ENCODE assay signal across 2 cellular contexts in the genomic region with DNA sequence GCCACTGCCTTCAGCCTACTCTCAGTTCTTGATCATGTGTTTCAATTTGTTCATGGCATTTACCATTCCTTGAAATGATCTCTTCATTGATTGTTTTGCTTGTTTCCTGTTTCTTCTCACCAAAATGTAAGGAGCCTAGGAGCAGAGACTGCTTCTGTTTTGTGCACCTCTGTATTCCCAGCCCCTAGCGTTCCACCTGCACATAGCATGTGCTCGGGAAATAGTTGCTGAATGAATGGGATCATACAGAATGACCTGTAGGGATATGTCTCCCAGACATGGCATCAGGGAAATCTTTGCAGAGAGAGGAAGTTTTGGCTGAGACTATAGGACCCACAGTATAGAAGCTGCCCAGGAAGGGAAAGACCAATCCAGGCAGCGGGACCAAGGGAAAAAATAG.
TF ChIP-seq lines count a peak whose summit lies in the region.

No MANE protein-coding gene starts in this region.

TF ChIP-seq in SK-N-SH treated with all-trans-retinoic acid at 6 μM for 48 hours, 23 proteins besides CTCF, POLR2A, EP300 and RAD21:
- TF ChIP-seq, protein P1, sequence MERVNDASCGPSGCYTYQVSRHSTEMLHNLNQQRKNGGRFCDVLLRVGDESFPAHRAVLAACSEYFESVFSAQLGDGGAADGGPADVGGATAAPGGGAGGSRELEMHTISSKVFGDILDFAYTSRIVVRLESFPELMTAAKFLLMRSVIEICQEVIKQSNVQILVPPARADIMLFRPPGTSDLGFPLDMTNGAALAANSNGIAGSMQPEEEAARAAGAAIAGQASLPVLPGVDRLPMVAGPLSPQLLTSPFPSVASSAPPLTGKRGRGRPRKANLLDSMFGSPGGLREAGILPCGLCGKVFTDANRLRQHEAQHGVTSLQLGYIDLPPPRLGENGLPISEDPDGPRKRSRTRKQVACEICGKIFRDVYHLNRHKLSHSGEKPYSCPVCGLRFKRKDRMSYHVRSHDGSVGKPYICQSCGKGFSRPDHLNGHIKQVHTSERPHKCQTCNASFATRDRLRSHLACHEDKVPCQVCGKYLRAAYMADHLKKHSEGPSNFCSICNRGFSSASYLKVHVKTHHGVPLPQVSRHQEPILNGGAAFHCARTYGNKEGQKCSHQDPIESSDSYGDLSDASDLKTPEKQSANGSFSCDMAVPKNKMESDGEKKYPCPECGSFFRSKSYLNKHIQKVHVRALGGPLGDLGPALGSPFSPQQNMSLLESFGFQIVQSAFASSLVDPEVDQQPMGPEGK (CRISPR knock-in tag; IDR thresholded peaks at IDR 0.05; ENCODE audit: borderline replicate concordance): no peak
- TF ChIP-seq ZFP3 (CRISPR knock-in tag; IDR thresholded peaks at IDR 0.05) (no peak), ZNF70 (CRISPR knock-in tag; IDR thresholded peaks at IDR 0.05) (no peak), CSDC2 (CRISPR knock-in tag; IDR thresholded peaks at IDR 0.05) (no peak), OSR1 (CRISPR knock-in tag; IDR thresholded peaks at IDR 0.05) (no peak), ZFP30 (CRISPR knock-in tag; IDR thresholded peaks at IDR 0.05) (no peak), TCF4 (CRISPR knock-in tag; IDR thresholded peaks at IDR 0.05; ENCODE audit: borderline replicate concordance) (no peak), ZC3H10 (CRISPR knock-in tag; IDR thresholded peaks at IDR 0.05) (no peak), GLIS3 (CRISPR knock-in tag; IDR thresholded peaks at IDR 0.05) (no peak), PPARA (CRISPR knock-in tag; IDR thresholded peaks at IDR 0.05; ENCODE audit: borderline replicate concordance) (no peak), ESRRG (CRISPR knock-in tag; IDR thresholded peaks at IDR 0.05) (no peak), SNAI2 (CRISPR knock-in tag; IDR thresholded peaks at IDR 0.05) (no peak), ZNF565 (CRISPR knock-in tag; conservative IDR thresholded peaks at IDR 0.05; ENCODE audit: low read depth) (no peak), RARB (CRISPR knock-in tag; IDR thresholded peaks at IDR 0.05) (no peak), ISL1 (CRISPR knock-in tag; IDR thresholded peaks at IDR 0.05) (no peak), BACH2 (CRISPR knock-in tag; IDR thresholded peaks at IDR 0.05; ENCODE audit: borderline replicate concordance) (no peak), ZNF8 (CRISPR knock-in tag; IDR thresholded peaks at IDR 0.05) (no peak)
- TF ChIP-seq, protein P2, sequence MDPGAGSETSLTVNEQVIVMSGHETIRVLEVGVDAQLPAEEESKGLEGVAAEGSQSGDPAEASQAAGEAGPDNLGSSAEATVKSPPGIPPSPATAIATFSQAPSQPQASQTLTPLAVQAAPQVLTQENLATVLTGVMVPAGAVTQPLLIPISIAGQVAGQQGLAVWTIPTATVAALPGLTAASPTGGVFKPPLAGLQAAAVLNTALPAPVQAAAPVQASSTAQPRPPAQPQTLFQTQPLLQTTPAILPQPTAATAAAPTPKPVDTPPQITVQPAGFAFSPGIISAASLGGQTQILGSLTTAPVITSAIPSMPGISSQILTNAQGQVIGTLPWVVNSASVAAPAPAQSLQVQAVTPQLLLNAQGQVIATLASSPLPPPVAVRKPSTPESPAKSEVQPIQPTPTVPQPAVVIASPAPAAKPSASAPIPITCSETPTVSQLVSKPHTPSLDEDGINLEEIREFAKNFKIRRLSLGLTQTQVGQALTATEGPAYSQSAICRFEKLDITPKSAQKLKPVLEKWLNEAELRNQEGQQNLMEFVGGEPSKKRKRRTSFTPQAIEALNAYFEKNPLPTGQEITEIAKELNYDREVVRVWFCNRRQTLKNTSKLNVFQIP (CRISPR knock-in tag; IDR thresholded peaks at IDR 0.05; ENCODE audit: borderline replicate concordance, low read depth): no peak
- TF ChIP-seq, protein P3, sequence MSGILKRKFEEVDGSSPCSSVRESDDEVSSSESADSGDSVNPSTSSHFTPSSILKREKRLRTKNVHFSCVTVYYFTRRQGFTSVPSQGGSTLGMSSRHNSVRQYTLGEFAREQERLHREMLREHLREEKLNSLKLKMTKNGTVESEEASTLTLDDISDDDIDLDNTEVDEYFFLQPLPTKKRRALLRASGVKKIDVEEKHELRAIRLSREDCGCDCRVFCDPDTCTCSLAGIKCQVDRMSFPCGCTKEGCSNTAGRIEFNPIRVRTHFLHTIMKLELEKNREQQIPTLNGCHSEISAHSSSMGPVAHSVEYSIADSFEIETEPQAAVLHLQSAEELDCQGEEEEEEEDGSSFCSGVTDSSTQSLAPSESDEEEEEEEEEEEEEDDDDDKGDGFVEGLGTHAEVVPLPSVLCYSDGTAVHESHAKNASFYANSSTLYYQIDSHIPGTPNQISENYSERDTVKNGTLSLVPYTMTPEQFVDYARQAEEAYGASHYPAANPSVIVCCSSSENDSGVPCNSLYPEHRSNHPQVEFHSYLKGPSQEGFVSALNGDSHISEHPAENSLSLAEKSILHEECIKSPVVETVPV (CRISPR knock-in tag; IDR thresholded peaks at IDR 0.05): no peak
- TF ChIP-seq, protein P4, sequence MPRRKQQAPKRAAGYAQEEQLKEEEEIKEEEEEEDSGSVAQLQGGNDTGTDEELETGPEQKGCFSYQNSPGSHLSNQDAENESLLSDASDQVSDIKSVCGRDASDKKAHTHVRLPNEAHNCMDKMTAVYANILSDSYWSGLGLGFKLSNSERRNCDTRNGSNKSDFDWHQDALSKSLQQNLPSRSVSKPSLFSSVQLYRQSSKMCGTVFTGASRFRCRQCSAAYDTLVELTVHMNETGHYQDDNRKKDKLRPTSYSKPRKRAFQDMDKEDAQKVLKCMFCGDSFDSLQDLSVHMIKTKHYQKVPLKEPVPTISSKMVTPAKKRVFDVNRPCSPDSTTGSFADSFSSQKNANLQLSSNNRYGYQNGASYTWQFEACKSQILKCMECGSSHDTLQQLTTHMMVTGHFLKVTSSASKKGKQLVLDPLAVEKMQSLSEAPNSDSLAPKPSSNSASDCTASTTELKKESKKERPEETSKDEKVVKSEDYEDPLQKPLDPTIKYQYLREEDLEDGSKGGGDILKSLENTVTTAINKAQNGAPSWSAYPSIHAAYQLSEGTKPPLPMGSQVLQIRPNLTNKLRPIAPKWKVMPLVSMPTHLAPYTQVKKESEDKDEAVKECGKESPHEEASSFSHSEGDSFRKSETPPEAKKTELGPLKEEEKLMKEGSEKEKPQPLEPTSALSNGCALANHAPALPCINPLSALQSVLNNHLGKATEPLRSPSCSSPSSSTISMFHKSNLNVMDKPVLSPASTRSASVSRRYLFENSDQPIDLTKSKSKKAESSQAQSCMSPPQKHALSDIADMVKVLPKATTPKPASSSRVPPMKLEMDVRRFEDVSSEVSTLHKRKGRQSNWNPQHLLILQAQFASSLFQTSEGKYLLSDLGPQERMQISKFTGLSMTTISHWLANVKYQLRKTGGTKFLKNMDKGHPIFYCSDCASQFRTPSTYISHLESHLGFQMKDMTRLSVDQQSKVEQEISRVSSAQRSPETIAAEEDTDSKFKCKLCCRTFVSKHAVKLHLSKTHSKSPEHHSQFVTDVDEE (CRISPR knock-in tag; IDR thresholded peaks at IDR 0.05): no peak

TF ChIP-seq in WTC11, 78 proteins besides CTCF, POLR2A, EP300 and RAD21 (continued from another document):
- TF ChIP-seq, protein P5, sequence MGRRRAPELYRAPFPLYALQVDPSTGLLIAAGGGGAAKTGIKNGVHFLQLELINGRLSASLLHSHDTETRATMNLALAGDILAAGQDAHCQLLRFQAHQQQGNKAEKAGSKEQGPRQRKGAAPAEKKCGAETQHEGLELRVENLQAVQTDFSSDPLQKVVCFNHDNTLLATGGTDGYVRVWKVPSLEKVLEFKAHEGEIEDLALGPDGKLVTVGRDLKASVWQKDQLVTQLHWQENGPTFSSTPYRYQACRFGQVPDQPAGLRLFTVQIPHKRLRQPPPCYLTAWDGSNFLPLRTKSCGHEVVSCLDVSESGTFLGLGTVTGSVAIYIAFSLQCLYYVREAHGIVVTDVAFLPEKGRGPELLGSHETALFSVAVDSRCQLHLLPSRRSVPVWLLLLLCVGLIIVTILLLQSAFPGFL (CRISPR knock-in tag; IDR thresholded peaks at IDR 0.05; ENCODE audit: borderline replicate concordance): no peak
- TF ChIP-seq, protein P6, sequence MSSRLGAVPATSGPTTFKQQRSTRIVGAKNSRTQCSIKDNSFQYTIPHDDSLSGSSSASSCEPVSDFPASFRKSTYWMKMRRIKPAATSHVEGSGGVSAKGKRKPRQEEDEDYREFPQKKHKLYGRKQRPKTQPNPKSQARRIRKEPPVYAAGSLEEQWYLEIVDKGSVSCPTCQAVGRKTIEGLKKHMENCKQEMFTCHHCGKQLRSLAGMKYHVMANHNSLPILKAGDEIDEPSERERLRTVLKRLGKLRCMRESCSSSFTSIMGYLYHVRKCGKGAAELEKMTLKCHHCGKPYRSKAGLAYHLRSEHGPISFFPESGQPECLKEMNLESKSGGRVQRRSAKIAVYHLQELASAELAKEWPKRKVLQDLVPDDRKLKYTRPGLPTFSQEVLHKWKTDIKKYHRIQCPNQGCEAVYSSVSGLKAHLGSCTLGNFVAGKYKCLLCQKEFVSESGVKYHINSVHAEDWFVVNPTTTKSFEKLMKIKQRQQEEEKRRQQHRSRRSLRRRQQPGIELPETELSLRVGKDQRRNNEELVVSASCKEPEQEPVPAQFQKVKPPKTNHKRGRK (CRISPR knock-in tag; IDR thresholded peaks at IDR 0.05; ENCODE audit: borderline replicate concordance): no peak
- TF ChIP-seq, protein P7, sequence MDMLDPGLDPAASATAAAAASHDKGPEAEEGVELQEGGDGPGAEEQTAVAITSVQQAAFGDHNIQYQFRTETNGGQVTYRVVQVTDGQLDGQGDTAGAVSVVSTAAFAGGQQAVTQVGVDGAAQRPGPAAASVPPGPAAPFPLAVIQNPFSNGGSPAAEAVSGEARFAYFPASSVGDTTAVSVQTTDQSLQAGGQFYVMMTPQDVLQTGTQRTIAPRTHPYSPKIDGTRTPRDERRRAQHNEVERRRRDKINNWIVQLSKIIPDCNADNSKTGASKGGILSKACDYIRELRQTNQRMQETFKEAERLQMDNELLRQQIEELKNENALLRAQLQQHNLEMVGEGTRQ (CRISPR knock-in tag; IDR thresholded peaks at IDR 0.05): no peak
- no peak for TF ChIP-seq SMAD3 (CRISPR knock-in tag; IDR thresholded peaks at IDR 0.05; ENCODE audit: borderline replicate concordance)
